27 cellular contexts compared by ENCODE assay signal in genomic region chr1:1945782-1946393, GRCh38. TPM values are rescaled to one million over a fixed set of nuclear protein-coding genes. Genes with fewer than 3 reads are reported as not detected.
"Had no signal": no experiment of that assay in that cellular context is flagged by ENCODE, and none has a peak within 500 bp of the region (broad histone marks: within the 10 kb centered on the region; RNA-seq: fewer than 3 reads in every experiment).

No MANE protein-coding gene starts in this region.

- H3K27ac ChIP-seq: cardiac muscle cell, SJSA1 had no signal

- H3K4me3 ChIP-seq: cardiac muscle cell, SJSA1 had no signal

- H3K9me3 ChIP-seq: SJSA1 had no signal

- FAIRE-seq: astrocyte had no signal

- H3K27me3 ChIP-seq: cardiac muscle cell had no signal

- ATAC-seq: activated CD8-positive, alpha-beta memory T cell treated with anti-CD3 and anti-CD28 coated beads, Interleukin-2, amount 10 ng/mL, durations not matched to agents 7 days and 5 days; activated naive CD4-positive, alpha-beta T cell treated with anti-CD3 and anti-CD28 coated beads, Interleukin-2, amount 50 U/mL, for 72 hours; activated naive CD8-positive, alpha-beta T cell treated with anti-CD3 and anti-CD28 coated beads, Interleukin-2, amount 50 U/mL, for 24 hours; Panc1; SK-N-SH treated with all-trans-retinoic acid at 6 μM for 48 hours had no signal

- DNase-seq: activated CD4-positive, alpha-beta T cell treated with anti-CD3 and anti-CD28 coated beads, Interleukin-2, amount 10 ng/mL, durations not matched to agents 24 days and 14 days; activated CD4-positive, alpha-beta T cell treated with anti-CD3 and anti-CD28 coated beads, Interleukin-2, amount 50 U/mL, for 48 hours; activated CD4-positive, CD25-positive, alpha-beta regulatory T cell treated with anti-CD3 and anti-CD28 coated beads, Interleukin-2, amount 50 U/mL, for 72 hours; activated CD8-positive, alpha-beta memory T cell treated with anti-CD3 and anti-CD28 coated beads, Interleukin-2, amount 10 ng/mL, durations not matched to agents 7 days and 5 days; activated effector memory CD4-positive, alpha-beta T cell treated with Interleukin-2 at 50 U/mL for 16 hours; activated naive CD4-positive, alpha-beta T cell treated with Interleukin-2 at 50 U/mL for 16 hours; activated naive CD8-positive, alpha-beta T cell treated with anti-CD3 and anti-CD28 coated beads, Interleukin-2, amount 50 U/mL, for 24 hours; activated T-cell treated with anti-CD3 and anti-CD28 coated beads, Interleukin-2, amount 50 U/mL, for 24 hours; amniotic stem cell; Karpas-422; NCI-H1105 treated with DMSO at 0.1 percent for 48 hours; NCI-H1436 treated with DMSO at 0.1 percent for 48 hours; NCI-H187; NCI-H2081; NCI-H510A treated with DMSO at 0.1 percent for 48 hours; NK-92 treated with Interleukin-12 subunit alpha and Interleukin-12 subunit beta, amount 100 ng/mL, for 24 hours; OCI-M1; RPMI8226; SW 1271 had no signal

- H3K36me3 ChIP-seq: cardiac muscle cell, SJSA1 had no signal

RNA-seq across cellular contexts. Expression of gene TMEM52, which starts 26.8 kb away (rescaled TPM):
- total RNA-seq: activated CD8-positive, alpha-beta memory T cell treated with anti-CD3 and anti-CD28 coated beads, Interleukin-2, amount 10 ng/mL, durations not matched to agents 7 days and 5 days; T-helper 1 cell treated with Interleukin-12 subunit alpha and Interleukin-12 subunit beta and Interleukin-4 antibody, amounts not matched to agents 30 ng/mL and 1 ng/mL, for 36 hours had no signal

RNA-seq across cellular contexts. Expression of gene CALML6, which starts 30.8 kb away (rescaled TPM):
- total RNA-seq: activated CD4-positive, alpha-beta T cell treated with anti-CD3 and anti-CD28 coated beads, Interleukin-2, amount 10 ng/mL, durations not matched to agents 24 days and 14 days; SJSA1; T-helper 1 cell treated with Interleukin-12 subunit alpha and Interleukin-12 subunit beta and Interleukin-4 antibody, amounts not matched to agents 30 ng/mL and 1 ng/mL, for 36 hours had no signal

RNA-seq across cellular contexts. Expression of gene CFAP74, which starts 57.7 kb away (rescaled TPM):
- total RNA-seq: activated CD4-positive, alpha-beta T cell treated with anti-CD3 and anti-CD28 coated beads, Interleukin-2, amount 10 ng/mL, durations not matched to agents 24 days and 14 days; activated CD8-positive, alpha-beta memory T cell treated with anti-CD3 and anti-CD28 coated beads, Interleukin-2, amount 10 ng/mL, durations not matched to agents 7 days and 5 days; activated naive CD4-positive, alpha-beta T cell treated with anti-CD3 and anti-CD28 coated beads, Interleukin-2, amount 50 U/mL, for 72 hours; activated T-helper 1 cell treated with anti-CD3 and anti-CD28 coated beads, Interleukin-12 subunit alpha, Interleukin-12 subunit beta, Interleukin-2, Interleukin-4 antibody, amounts not matched to agents 30 ng/mL and 10 ng/mL and 1 ng/mL, durations not matched to agents 14 hours and 24 hours and 36 hours; astrocyte; SJSA1; T-helper 1 cell treated with Interleukin-12 subunit alpha and Interleukin-12 subunit beta and Interleukin-4 antibody, amounts not matched to agents 30 ng/mL and 1 ng/mL, for 36 hours had no signal
